ENCODE assay signal across 19 cellular contexts in the genomic region with DNA sequence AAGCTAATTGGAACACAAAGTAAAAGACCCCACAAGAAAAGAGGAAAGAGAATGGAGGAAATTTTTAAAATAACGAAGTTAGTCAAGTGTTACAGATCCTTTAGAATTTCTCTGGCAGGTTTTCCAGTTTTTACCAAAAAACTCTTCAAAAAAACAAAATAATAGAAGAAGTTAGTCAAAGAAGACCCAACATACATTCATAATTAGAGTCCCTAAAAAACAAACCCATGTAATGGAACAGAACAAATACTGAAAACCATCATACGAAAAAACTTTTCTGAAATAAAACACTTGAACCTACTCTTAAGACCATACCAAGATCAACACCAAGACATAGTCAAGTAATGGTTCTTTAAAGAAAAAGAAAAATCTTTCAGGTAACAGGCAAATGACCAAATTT. TPM values are rescaled to one million over a fixed set of nuclear protein-coding genes. Genes with fewer than 3 reads are reported as not detected.
DNase-seq lines count a peak whose midpoint lies in the region; ATAC-seq, FAIRE-seq and TF ChIP-seq lines count a peak whose summit lies in the region.
"Had no signal": no experiment of that assay in that cellular context is flagged by ENCODE, and none has a peak within 500 bp of the region (broad histone marks: within the 10 kb centered on the region; RNA-seq: fewer than 3 reads in every experiment).

No MANE protein-coding gene starts in this region.

- no peak for ATAC-seq in naive thymus-derived CD4-positive, alpha-beta T cell
- ATAC-seq in HG03039 (IDR thresholded peaks at IDR 0.05; ENCODE audit: unreplicated experiment) (no peak), left lung (no peak)
- ATAC-seq: HepG2 had no signal

- H3K36me3 ChIP-seq in naive thymus-derived CD4-positive, alpha-beta T cell (ENCODE audit: control insufficient read depth in 2 of 3, insufficient read depth in 3 of 3, low read length in 3 of 3): no peaks in the 10 kb centered on the region
- H3K36me3 ChIP-seq in stomach (peaks cover 0 to 3% (median 1%) of the 10 kb centered on the region in 4 donors), left lung (no peaks in the 10 kb centered on the region)

- no peaks in the 10 kb centered on the region for H3K27me3 Mint-ChIP-seq in activated naive CD4-positive, alpha-beta T cell treated with anti-CD3 and anti-CD28 coated beads, Interleukin-2, amount 50 U/mL, for 24 hours
- H3K27me3 Mint-ChIP-seq in activated naive CD4-positive, alpha-beta T cell treated with anti-CD3 and anti-CD28 coated beads for 36 hours (ENCODE audit: low read depth): no peaks in the 10 kb centered on the region
- H3K27me3 Mint-ChIP-seq in activated naive CD8-positive, alpha-beta T cell: no peaks in the 10 kb centered on the region
- no peaks in the 10 kb centered on the region for H3K27me3 Mint-ChIP-seq in naive thymus-derived CD4-positive, alpha-beta T cell

- no peak for DNase-seq in activated naive CD4-positive, alpha-beta T cell treated with anti-CD3 and anti-CD28 coated beads for 36 hours
- DNase-seq in H54 (ENCODE audit: insufficient read length, low spot score) (no peak), stomach (no peak), left lung (no peak)
- no peak for DNase-seq in naive thymus-derived CD4-positive, alpha-beta T cell
- DNase-seq: Calu3, GF-D8, HFFc6, MV-4-11, NCI-H1694 treated with DMSO at 0.1 percent for 48 hours, NCI-H510A, NCI-H774, Right ventricle myocardium superior had no signal

- peaks cover 35 to 36% of the 10 kb centered on the region in 2 donors for H3K4me1 ChIP-seq in naive thymus-derived CD4-positive, alpha-beta T cell (ENCODE audit: control insufficient read depth in 2 of 2, insufficient read depth in 2 of 2, low read length in 2 of 2)
- peaks cover 6 to 46% (median 17%) of the 10 kb centered on the region in 4 donors for H3K4me1 ChIP-seq in stomach
- H3K4me1 ChIP-seq in left lung: peaks cover 0 to 29% of the 10 kb centered on the region in 2 donors

- H3K9me3 ChIP-seq in naive thymus-derived CD4-positive, alpha-beta T cell (ENCODE audit: control insufficient read depth in 2 of 3, low read length in 3 of 3): no peaks in the 10 kb centered on the region
- H3K9me3 ChIP-seq in stomach (peaks cover 0 to 11% (median 0%) of the 10 kb centered on the region in 4 donors), left lung (peaks cover 0 to 5% of the 10 kb centered on the region in 2 donors)

- intact Hi-C loops in activated naive CD4-positive, alpha-beta T cell treated with anti-CD3 and anti-CD28 coated beads for 36 hours (cut with micrococcal nuclease): loop anchor here (2.0 kb wide), 1 partner anchor 13 kb away; no protein-coding TSS in a partner anchor
- intact Hi-C loops in naive thymus-derived CD4-positive, alpha-beta T cell (cut with micrococcal nuclease): loop anchor here (2.0 to 5.0 kb wide), 3 partner anchors 13 to 353 kb away; a partner anchor contains a TSS
- intact Hi-C loops in stomach (cut with DNase I; ENCODE audit: low total_unique reads): no loop called here
- intact Hi-C loops in left lung (cut with DNase I): no loop called here

- no peak for TF ChIP-seq POLR2A in H54 (IDR thresholded peaks at IDR 0.05; ENCODE audit: low read depth, low read length)
- TF ChIP-seq POLR2A in stomach (IDR thresholded peaks at IDR 0.05): no peak

- peaks cover 8% of the 10 kb centered on the region for H3K9me3 Mint-ChIP-seq in activated naive CD4-positive, alpha-beta T cell treated with anti-CD3 and anti-CD28 coated beads, Interleukin-2, amount 50 U/mL, for 24 hours
- H3K9me3 Mint-ChIP-seq in activated naive CD4-positive, alpha-beta T cell treated with anti-CD3 and anti-CD28 coated beads for 36 hours: peaks cover 12% of the 10 kb centered on the region
- peaks cover 11% of the 10 kb centered on the region for H3K9me3 Mint-ChIP-seq in activated naive CD8-positive, alpha-beta T cell (ENCODE audit: low read depth)
- H3K9me3 Mint-ChIP-seq in naive thymus-derived CD4-positive, alpha-beta T cell: peaks cover 0 to 24% (median 6%) of the 10 kb centered on the region in 11 donors

- CTCF ChIA-PET in activated naive CD4-positive, alpha-beta T cell treated with anti-CD3 and anti-CD28 coated beads for 36 hours (lab: Charles Lee): interaction anchor here (0.9 to 1.6 kb wide), 3 partner anchors 9 to 49 kb away, joined by 3 to 10 read pairs (median 4); no protein-coding TSS in a partner anchor
- CTCF ChIA-PET in naive thymus-derived CD4-positive, alpha-beta T cell (lab: Charles Lee): interaction anchor here (0.8 kb wide), 1 partner anchor 18 kb away, joined by 3 read pairs; no protein-coding TSS in a partner anchor

- H3K4me3 Mint-ChIP-seq in activated naive CD4-positive, alpha-beta T cell treated with anti-CD3 and anti-CD28 coated beads, Interleukin-2, amount 50 U/mL, for 24 hours: peak overlapping the region; percentile 33
- H3K4me3 Mint-ChIP-seq in activated naive CD4-positive, alpha-beta T cell treated with anti-CD3 and anti-CD28 coated beads for 36 hours: no peak overlapping the region
- H3K4me3 Mint-ChIP-seq in activated naive CD8-positive, alpha-beta T cell: no peak overlapping the region
- H3K4me3 Mint-ChIP-seq in naive thymus-derived CD4-positive, alpha-beta T cell: peak overlapping the region in 5 of 10 donors; percentile 18 to 72 (median 33)
- H3K4me3 Mint-ChIP-seq: CD14-positive monocyte, HFFc6 had no signal

- H3K4me3 ChIP-seq in naive thymus-derived CD4-positive, alpha-beta T cell (ENCODE audit: low read length): no peak overlapping the region
- H3K4me3 ChIP-seq in stomach (no peak overlapping the region), left lung (no peak overlapping the region)

- no peak for TF ChIP-seq CTCF in stomach (IDR thresholded peaks at IDR 0.05)
- TF ChIP-seq CTCF in left lung (IDR thresholded peaks at IDR 0.05): no peak

- peaks cover 30% of the 10 kb centered on the region for H3K36me3 Mint-ChIP-seq in activated naive CD4-positive, alpha-beta T cell treated with anti-CD3 and anti-CD28 coated beads, Interleukin-2, amount 50 U/mL, for 24 hours
- H3K36me3 Mint-ChIP-seq in activated naive CD4-positive, alpha-beta T cell treated with anti-CD3 and anti-CD28 coated beads for 36 hours (ENCODE audit: low read depth): peaks cover 36% of the 10 kb centered on the region
- H3K36me3 Mint-ChIP-seq in activated naive CD8-positive, alpha-beta T cell: peaks cover 20% of the 10 kb centered on the region
- H3K36me3 Mint-ChIP-seq in naive thymus-derived CD4-positive, alpha-beta T cell: peaks cover 5 to 42% (median 25%) of the 10 kb centered on the region in 5 donors

- peak overlapping the region; percentile 68 for H3K27ac Mint-ChIP-seq in activated naive CD4-positive, alpha-beta T cell treated with anti-CD3 and anti-CD28 coated beads, Interleukin-2, amount 50 U/mL, for 24 hours
- H3K27ac Mint-ChIP-seq in activated naive CD4-positive, alpha-beta T cell treated with anti-CD3 and anti-CD28 coated beads for 36 hours: no peak overlapping the region
- peak overlapping the region; percentile 54 for H3K27ac Mint-ChIP-seq in activated naive CD8-positive, alpha-beta T cell
- H3K27ac Mint-ChIP-seq in naive thymus-derived CD4-positive, alpha-beta T cell: peak overlapping the region in 7 of 9 donors; percentile 43 to 78 (median 63)
- H3K27ac Mint-ChIP-seq: HFFc6 had no signal

- FAIRE-seq in H54 (lab: Jason Lieb, UNC): peak; percentile 45
- FAIRE-seq: HepG2 had no signal

- WGBS in stomach, 5 donors: 95 to 100% (median 98%) methylated on average over 2 of the region's 2 CpGs

- POLR2A ChIA-PET in naive thymus-derived CD4-positive, alpha-beta T cell (lab: Charles Lee): interaction anchor here (0.5 to 1.1 kb wide), 3 partner anchors 50 to 65 kb away, joined by 3 to 4 read pairs (median 3); a partner anchor contains a TSS

- H3K4me1 Mint-ChIP-seq in activated naive CD4-positive, alpha-beta T cell treated with anti-CD3 and anti-CD28 coated beads, Interleukin-2, amount 50 U/mL, for 24 hours: peaks cover 72% of the 10 kb centered on the region
- peaks cover 58% of the 10 kb centered on the region for H3K4me1 Mint-ChIP-seq in activated naive CD4-positive, alpha-beta T cell treated with anti-CD3 and anti-CD28 coated beads for 36 hours (ENCODE audit: low read depth)
- H3K4me1 Mint-ChIP-seq in activated naive CD8-positive, alpha-beta T cell (ENCODE audit: low read depth): peaks cover 72% of the 10 kb centered on the region
- peaks cover 37 to 84% (median 71%) of the 10 kb centered on the region in 7 donors for H3K4me1 Mint-ChIP-seq in naive thymus-derived CD4-positive, alpha-beta T cell

- H3K27ac ChIP-seq in naive thymus-derived CD4-positive, alpha-beta T cell (ENCODE audit: low read depth, low read length): no peak overlapping the region
- no peak overlapping the region for H3K27ac ChIP-seq in stomach
- H3K27ac ChIP-seq in left lung: no peak overlapping the region
- H3K27ac ChIP-seq: KMS-11 had no signal

- no peaks in the 10 kb centered on the region for H3K27me3 ChIP-seq in naive thymus-derived CD4-positive, alpha-beta T cell (ENCODE audit: control insufficient read depth in 2 of 2, insufficient read depth in 2 of 2, low read length in 2 of 2)
- no peaks in the 10 kb centered on the region for H3K27me3 ChIP-seq in stomach
- H3K27me3 ChIP-seq in left lung: no peaks in the 10 kb centered on the region

- no peak for TF ChIP-seq EP300 in stomach (IDR thresholded peaks at IDR 0.05)

RNA-seq across cellular contexts. Expression of a gene that starts 31.6 kb away (rescaled TPM):
- 10 to 100 TPM; 61.2 to 62.9 TPM for total RNA-seq in activated naive CD4-positive, alpha-beta T cell treated with anti-CD3 and anti-CD28 coated beads for 36 hours
- 10 to 100 TPM; 45.4 to 56.9 (median 49.2) TPM for total RNA-seq in naive thymus-derived CD4-positive, alpha-beta T cell
- 1 to 10 TPM; 2.7 to 3.5 TPM for polyA plus RNA-seq in naive thymus-derived CD4-positive, alpha-beta T cell
- total RNA-seq in stomach (10 to 100 TPM; 17.4 to 51.4 (median 21.0) TPM), left lung (10 to 100 TPM; 34.9 to 38.2 TPM)
- polyA plus RNA-seq in stomach: 10 to 100 TPM; 13.1 to 21.8 (median 18.6) TPM

Comparison
In these comparisons a context has a peak if more than half of its experiments do, and no peak if none do; other contexts are left out.
1. intact Hi-C loops: an anchor here in activated naive CD4-positive, alpha-beta T cell treated with anti-CD3 and anti-CD28 coated beads for 36 hours (2.0 kb wide) and naive thymus-derived CD4-positive, alpha-beta T cell (2.0 to 5.0 kb wide); none called in stomach and left lung.